ENCODE assay signal across 1 cellular context in the genomic region with DNA sequence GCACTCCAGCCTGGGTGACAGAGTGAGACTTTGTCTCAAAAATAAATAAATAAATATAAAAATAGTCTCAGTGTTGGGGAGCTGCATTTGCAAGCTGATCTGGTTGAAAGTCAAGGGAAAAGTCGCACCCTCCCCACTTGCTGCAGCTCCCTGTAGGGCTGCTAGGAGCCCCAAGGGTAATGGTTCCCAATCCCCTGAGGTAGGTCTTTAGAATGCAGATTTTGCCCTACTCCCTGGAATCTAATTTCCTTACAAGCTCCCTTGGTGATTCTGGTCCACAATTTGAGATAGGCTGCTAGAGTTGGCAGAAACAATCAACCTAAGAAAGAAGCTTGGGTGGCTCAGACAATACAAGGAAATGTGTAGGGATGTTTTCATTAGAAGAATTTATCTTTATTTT.
TF ChIP-seq lines count a peak whose summit lies in the region.

No MANE protein-coding gene starts in this region.

TF ChIP-seq in H1, 55 proteins besides CTCF, POLR2A, EP300 and RAD21:
- 0 out of 2 replicates have a peak, but pooled peaks have one; percentile 13 for TF ChIP-seq POU5F1 (IDR thresholded peaks at IDR 0.05; ENCODE audit: low read depth, low read length)
- no peak for TF ChIP-seq CEBPB (IDR thresholded peaks at IDR 0.05; ENCODE audit: low read depth, low read length)
- TF ChIP-seq EZH2 (IDR thresholded peaks at IDR 0.05; ENCODE audit: low read depth, low read length, severe bottlenecking) = no peak
- TF ChIP-seq HDAC2 (IDR thresholded peaks at IDR 0.05; ENCODE audit: borderline replicate concordance in 1 of 2, low read depth in 2 of 2, low read length in 2 of 2) = 0 out of 4 replicates have a peak, but pooled peaks of 1 of the 2 experiments have one; percentile 48
- TF ChIP-seq YY1 (IDR thresholded peaks at IDR 0.05; ENCODE audit: low read depth, low read length) = peak; percentile 72
